In the genomic region with DNA sequence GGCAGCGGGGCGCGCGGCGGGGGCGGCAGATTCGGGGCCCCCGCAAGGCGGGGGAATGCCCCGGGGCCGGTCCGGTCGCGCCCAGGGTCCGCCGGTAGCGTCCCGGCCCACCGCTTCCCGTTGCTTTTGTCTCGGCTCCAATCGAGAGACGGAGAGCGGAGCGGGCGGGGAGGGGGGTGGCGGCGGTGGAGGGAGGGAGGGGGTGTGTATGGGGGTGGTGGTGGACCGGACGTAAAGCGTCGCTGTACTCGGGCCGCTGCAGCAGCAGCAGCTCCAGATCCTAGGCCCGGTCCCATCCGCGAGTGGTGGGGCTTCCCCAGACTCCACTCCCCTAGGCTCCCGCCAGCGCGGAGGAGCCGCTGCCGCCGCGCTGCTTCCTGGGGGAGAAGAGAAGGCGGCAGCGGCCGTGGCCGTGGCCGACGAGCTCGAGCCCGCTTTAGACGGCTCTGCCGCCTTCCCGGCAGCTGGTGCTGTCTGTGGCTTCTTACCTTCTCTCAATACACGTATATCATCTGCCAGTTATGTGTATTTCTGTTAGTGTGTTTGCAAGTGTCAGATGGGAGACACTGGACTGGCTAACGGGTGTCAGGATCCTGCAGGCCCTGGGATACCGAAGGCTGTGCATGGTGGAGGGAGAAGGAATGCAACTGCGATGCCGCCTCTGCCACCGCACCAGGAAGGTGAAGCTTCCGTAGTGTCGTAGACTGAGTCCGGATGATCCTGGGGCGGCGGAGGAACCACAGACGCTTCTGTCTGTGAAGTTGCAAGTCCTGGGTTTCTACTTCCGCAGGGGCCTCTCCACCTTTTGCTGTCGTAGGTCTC, we compare ENCODE assay signal across 8 cellular contexts. TPM values are rescaled to one million over a fixed set of nuclear protein-coding genes. Genes with fewer than 3 reads are reported as not detected.
A peak's percentile ranks its signal among the peaks of the same experiment; 100 is the strongest.
DNase-seq lines count a peak whose midpoint lies in the region; ATAC-seq lines count a peak whose summit lies in the region.

No MANE protein-coding gene starts in this region.

- H3K4me1 Mint-ChIP-seq in CD4-positive, alpha-beta memory T cell, result peaks cover 49 to 83% (median 62%) of the 10 kb centered on the region in 4 donors

- CTCF ChIA-PET in CD4-positive, alpha-beta memory T cell (lab: Charles Lee; ENCODE audit: partially characterized antibody), result interaction anchor here (1.2 kb wide), 1 partner anchor 122 kb away, joined by 3 read pairs; the partner anchor contains the start of gene KCNMB4

- peaks cover 10% of the 10 kb centered on the region for H3K36me3 ChIP-seq in CD4-positive, alpha-beta memory T cell (ENCODE audit: insufficient read depth, low read length)
- peaks cover 3 to 8% of the 10 kb centered on the region in 2 donors for H3K36me3 ChIP-seq in mucosa of rectum (ENCODE audit: control insufficient read depth in 2 of 2, insufficient read depth in 2 of 2, low read length in 2 of 2)

- H3K4me3 Mint-ChIP-seq in CD4-positive, alpha-beta memory T cell, result peak overlapping the region; percentile 96 to 100 (median 99)

- POLR2A ChIA-PET in CD4-positive, alpha-beta memory T cell (lab: Charles Lee; ENCODE audit: partially characterized antibody), result interaction anchor here (0.7 to 3.0 kb wide), 14 partner anchors 9 to 1510 kb away, joined by 3 to 24 read pairs (median 4); partner anchors contain the start of genes KCNMB4, RAB21, THAP2 and ZFC3H1

- H3K27me3 Mint-ChIP-seq in CD4-positive, alpha-beta memory T cell, result peaks cover 0 to 2% of the 10 kb centered on the region in 2 donors

- peaks cover 40 to 53% of the 10 kb centered on the region in 2 donors for H3K36me3 Mint-ChIP-seq in CD4-positive, alpha-beta memory T cell

- H3K9me3 ChIP-seq in CD4-positive, alpha-beta memory T cell (ENCODE audit: control insufficient read depth in 1 of 2, low read length in 2 of 2), result no peaks in the 10 kb centered on the region
- H3K9me3 ChIP-seq in mucosa of rectum (ENCODE audit: control insufficient read depth in 2 of 2, low read length in 2 of 2), result no peaks in the 10 kb centered on the region

- peaks cover 69% of the 10 kb centered on the region for H3K4me1 ChIP-seq in CD4-positive, alpha-beta memory T cell (ENCODE audit: insufficient read depth, low read length)
- peaks cover 16 to 29% of the 10 kb centered on the region in 2 donors for H3K4me1 ChIP-seq in mucosa of rectum (ENCODE audit: control insufficient read depth in 2 of 2, insufficient read depth in 2 of 2, low read length in 2 of 2)

- peak overlapping the region; percentile 99 for H3K27ac ChIP-seq in CD4-positive, alpha-beta memory T cell (ENCODE audit: low read depth, low read length)
- peak overlapping the region; percentile 97 for H3K27ac ChIP-seq in epithelial cell of prostate
- peak overlapping the region; percentile 93 to 97 for H3K27ac ChIP-seq in mucosa of rectum (ENCODE audit: low read depth in 2 of 2, low read length in 2 of 2)

- ATAC-seq in GM19351 (IDR thresholded peaks at IDR 0.05; ENCODE audit: unreplicated experiment) (peak; percentile 53), HG03460 (IDR thresholded peaks at IDR 0.05; ENCODE audit: unreplicated experiment) (peak; percentile 54)

- peak overlapping the region; percentile 98 to 100 (median 100) for H3K27ac Mint-ChIP-seq in CD4-positive, alpha-beta memory T cell

- H3K9me3 Mint-ChIP-seq in CD4-positive, alpha-beta memory T cell, result no peaks in the 10 kb centered on the region

- H3K4me3 ChIP-seq in CD4-positive, alpha-beta memory T cell (ENCODE audit: low read length in 2 of 2), result peak overlapping the region; percentile 88 to 93
- H3K4me3 ChIP-seq in mucosa of rectum (ENCODE audit: low read length in 2 of 2), result peak overlapping the region; percentile 81 to 99

- H3K27me3 ChIP-seq in CD4-positive, alpha-beta memory T cell (ENCODE audit: insufficient read depth, low read length), result no peaks in the 10 kb centered on the region
- H3K27me3 ChIP-seq in mucosa of rectum (ENCODE audit: control insufficient read depth in 2 of 2, insufficient read depth in 2 of 2, low read length in 2 of 2), result no peaks in the 10 kb centered on the region

- intact Hi-C loops in CD4-positive, alpha-beta memory T cell (cut with micrococcal nuclease), result loop anchor here (1.0 to 10.0 kb wide), 10 partner anchors 13 to 1595 kb away; partner anchors contain the start of genes CCT2, CPSF6, KCNMB4 and RAB3IP

- peak overlapping the region; percentile 88 to 95 for H3K9ac ChIP-seq in mucosa of rectum (ENCODE audit: low read depth in 1 of 2, low read length in 2 of 2)

- peak; percentile 68 to 85 (median 79) for DNase-seq in CD4-positive, alpha-beta memory T cell
- DNase-seq in NOMO-1 (lab: John Stamatoyannopoulos, UW; ENCODE audit: unreplicated experiment in 2 of 2) (peak; percentile 46 to 48), activated T-cell treated with anti-CD3 and anti-CD28 coated beads for 1 hour (ENCODE audit: low read depth) (peak; percentile 50), epithelial cell of prostate (ENCODE audit: low read depth, low spot score) (no peak)
- DNase-seq in stimulated activated CD8-positive, alpha-beta memory T cell treated with anti-CD3 and anti-CD28 coated beads, Interleukin-4, amount 100 ng/mL, for 4 hours (ENCODE audit: low read depth in 2 of 2, low spot score in 1 of 2), result peak; percentile 33 to 36

RNA-seq across cellular contexts. Expression of gene CNOT2, which starts 0.5 kb away (rescaled TPM):
- 100 to 1,000 TPM; 120 to 121 TPM for total RNA-seq in CD4-positive, alpha-beta memory T cell
- 100 to 1,000 TPM in 1 of 2 donors, 10 to 100 TPM in 1; 93.5 to 115 TPM for polyA plus RNA-seq in CD4-positive, alpha-beta memory T cell
